ENCODE assay signal across 17 cellular contexts in the genomic region with DNA sequence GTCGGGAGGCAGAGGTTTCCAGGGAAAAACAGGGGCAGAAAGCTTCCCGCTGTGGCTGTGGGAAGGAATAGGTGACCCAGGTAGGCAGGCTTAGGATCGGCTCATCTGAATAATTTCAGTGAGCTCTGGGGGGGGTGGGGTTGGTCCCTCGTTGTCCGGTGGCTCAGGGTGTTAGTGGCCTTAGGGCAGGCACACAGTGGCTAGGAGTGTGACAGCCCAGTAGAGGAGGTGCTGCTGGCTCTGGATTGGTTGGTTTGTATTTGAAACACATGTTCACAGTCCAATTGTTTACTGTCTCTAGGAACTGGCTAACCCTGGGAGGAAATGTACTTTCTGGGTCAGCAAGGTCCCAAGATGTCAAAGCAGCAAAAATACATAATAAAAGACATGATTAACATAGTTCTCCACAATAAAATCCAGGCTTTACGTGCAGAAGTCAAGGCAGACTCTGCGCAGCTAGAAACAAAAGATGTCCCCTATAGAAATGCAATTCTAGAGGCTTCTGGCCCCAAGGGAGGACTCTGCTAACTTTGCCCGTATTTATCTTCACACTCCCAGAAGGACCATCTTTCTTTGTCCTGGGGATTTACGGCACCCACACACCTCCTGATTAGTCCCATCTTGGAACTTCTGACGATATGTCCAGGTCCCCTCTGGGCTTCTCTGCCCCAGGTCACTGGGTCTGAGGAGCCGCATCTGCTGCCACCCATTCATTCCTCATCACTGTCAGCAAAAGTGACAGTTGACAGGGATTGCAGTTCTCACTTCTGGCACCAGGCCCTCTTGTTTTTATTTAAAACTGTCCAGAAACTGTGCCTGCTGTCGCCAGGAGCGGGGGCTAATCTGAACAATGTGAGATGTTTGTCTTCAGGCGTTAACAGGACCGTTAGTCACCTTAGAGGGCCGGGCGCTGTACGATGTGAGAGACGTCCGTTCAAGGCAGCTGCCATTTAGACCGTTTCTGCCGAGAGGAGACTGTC. TPM values are rescaled to one million over a fixed set of nuclear protein-coding genes. Genes with fewer than 3 reads are reported as not detected.
"Had no signal": no experiment of that assay in that cellular context is flagged by ENCODE, and none has a peak within 500 bp of the region (broad histone marks: within the 10 kb centered on the region; RNA-seq: fewer than 3 reads in every experiment).

No MANE protein-coding gene starts in this region.

- H3K27me3 ChIP-seq: ascending aorta had no signal

- H3K4me3 Mint-ChIP-seq: activated naive CD4-positive, alpha-beta T cell treated with anti-CD3 and anti-CD28 coated beads for 36 hours; activated naive CD8-positive, alpha-beta T cell treated with anti-CD3 and anti-CD28 coated beads, Interleukin-2, amount 50 U/mL, for 24 hours; effector memory CD8-positive, alpha-beta T cell; type B pancreatic cell had no signal

- ATAC-seq: activated naive CD8-positive, alpha-beta T cell treated with anti-CD3 and anti-CD28 coated beads, Interleukin-2, amount 50 U/mL, for 24 hours; effector memory CD8-positive, alpha-beta T cell; heart left ventricle; left cardiac atrium; lower lobe of right lung had no signal

- H3K27ac Mint-ChIP-seq: activated naive CD4-positive, alpha-beta T cell treated with anti-CD3 and anti-CD28 coated beads for 36 hours; activated naive CD8-positive, alpha-beta T cell treated with anti-CD3 and anti-CD28 coated beads, Interleukin-2, amount 50 U/mL, for 24 hours; effector memory CD8-positive, alpha-beta T cell; type B pancreatic cell had no signal

- DNase-seq: activated CD4-positive, alpha-beta T cell treated with anti-CD3 and anti-CD28 coated beads, Interleukin-2, amount 50 U/mL, for 4 hours; activated CD4-positive, CD25-positive, alpha-beta regulatory T cell treated with anti-CD3 and anti-CD28 coated beads, Interleukin-2, amount 50 U/mL, for 72 hours; activated naive CD4-positive, alpha-beta T cell treated with anti-CD3 and anti-CD28 coated beads for 36 hours; activated naive CD8-positive, alpha-beta T cell treated with anti-CD3 and anti-CD28 coated beads, Interleukin-2, amount 50 U/mL, for 24 hours; activated T-cell treated with anti-CD3 and anti-CD28 coated beads for 4 hours; dermis blood vessel endothelial cell; effector memory CD8-positive, alpha-beta T cell; heart left ventricle; left cardiac atrium; lower lobe of right lung; stimulated activated CD4-positive, alpha-beta T cell treated with anti-CD3 and anti-CD28 coated beads, Interleukin-4, amount 100 ng/mL, for 24 hours; stimulated activated naive CD4-positive, alpha-beta T cell had no signal

- H3K36me3 ChIP-seq: ascending aorta, heart left ventricle, lower lobe of right lung, neutrophil had no signal

- FAIRE-seq: frontal cortex had no signal

- H3K4me1 ChIP-seq: ascending aorta had no signal

- H3K9me3 ChIP-seq: ascending aorta, lower lobe of right lung, neutrophil had no signal

- H3K9me3 Mint-ChIP-seq: activated naive CD4-positive, alpha-beta T cell treated with anti-CD3 and anti-CD28 coated beads for 36 hours; activated naive CD8-positive, alpha-beta T cell treated with anti-CD3 and anti-CD28 coated beads, Interleukin-2, amount 50 U/mL, for 24 hours; effector memory CD8-positive, alpha-beta T cell had no signal

- H3K36me3 Mint-ChIP-seq: type B pancreatic cell had no signal

- H3K4me3 ChIP-seq: ascending aorta, heart left ventricle, lower lobe of right lung, skin epidermis had no signal

- H3K27ac ChIP-seq: ascending aorta, heart left ventricle, lower lobe of right lung, neutrophil, skin epidermis had no signal

RNA-seq across cellular contexts. Expression of a gene that starts 45.6 kb away (rescaled TPM):
- total RNA-seq: lower lobe of right lung had no signal
